In genomic region chr6:161455848-161456247, GRCh38 we compare ENCODE assay signal across 32 cellular contexts.
"Had no signal": no experiment of that assay in that cellular context is flagged by ENCODE, and none has a peak within 500 bp of the region (broad histone marks: within the 10 kb centered on the region; RNA-seq: fewer than 3 reads in every experiment).

No MANE protein-coding gene starts in this region.

- H3K27me3 ChIP-seq: adrenal gland, body of pancreas, esophagus squamous epithelium, gastroesophageal sphincter, heart right ventricle had no signal

- H3K36me3 ChIP-seq: adrenal gland, esophagus squamous epithelium, gastroesophageal sphincter, heart right ventricle had no signal

- H3K9me3 ChIP-seq: adrenal gland, body of pancreas, esophagus squamous epithelium, gastroesophageal sphincter, heart right ventricle had no signal

- H3K36me3 Mint-ChIP-seq: activated CD4-positive, alpha-beta memory T cell treated with anti-CD3 and anti-CD28 coated beads for 36 hours; activated CD8-positive, alpha-beta memory T cell treated with anti-CD3 and anti-CD28 coated beads, Interleukin-2, amount 10 ng/mL, durations not matched to agents 7 days and 5 days; activated naive CD4-positive, alpha-beta T cell treated with anti-CD3 and anti-CD28 coated beads, Interleukin-2, amount 50 U/mL, for 24 hours; activated naive CD8-positive, alpha-beta T cell treated with anti-CD3 and anti-CD28 coated beads for 36 hours had no signal

- H3K9me3 Mint-ChIP-seq: activated CD4-positive, alpha-beta memory T cell treated with anti-CD3 and anti-CD28 coated beads for 36 hours; activated CD4-positive, alpha-beta T cell treated with anti-CD3 and anti-CD28 coated beads, Interleukin-2, amount 10 ng/mL, durations not matched to agents 24 days and 14 days; activated naive CD4-positive, alpha-beta T cell treated with anti-CD3 and anti-CD28 coated beads for 36 hours; activated naive CD4-positive, alpha-beta T cell treated with anti-CD3 and anti-CD28 coated beads, Interleukin-2, amount 50 U/mL, for 24 hours; activated naive CD8-positive, alpha-beta T cell treated with anti-CD3 and anti-CD28 coated beads for 36 hours; activated naive CD8-positive, alpha-beta T cell treated with anti-CD3 and anti-CD28 coated beads, Interleukin-2, amount 50 U/mL, for 24 hours; activated T-helper 1 cell treated with anti-CD3 and anti-CD28 coated beads, Interleukin-12 subunit alpha, Interleukin-12 subunit beta, Interleukin-2, Interleukin-4 antibody, amounts not matched to agents 30 ng/mL and 10 ng/mL and 1 ng/mL, durations not matched to agents 14 hours and 24 hours and 36 hours; activated T-helper 2 cell treated with anti-CD3 and anti-CD28 coated beads, Interferon-gamma antibody, Interleukin-2, Interleukin-4, amounts not matched to agents 10 μg/mL and 5 μg/mL and 100 μg/mL, durations not matched to agents 14 hours and 24 hours and 36 hours; effector memory CD8-positive, alpha-beta T cell had no signal

- H3K4me1 Mint-ChIP-seq: activated CD4-positive, alpha-beta T cell treated with anti-CD3 and anti-CD28 coated beads for 36 hours had no signal

- H3K4me3 Mint-ChIP-seq: activated CD4-positive, alpha-beta memory T cell treated with anti-CD3 and anti-CD28 coated beads for 36 hours; activated CD4-positive, alpha-beta T cell treated with anti-CD3 and anti-CD28 coated beads for 36 hours; activated CD4-positive, alpha-beta T cell treated with anti-CD3 and anti-CD28 coated beads, Interleukin-2, amount 10 ng/mL, durations not matched to agents 24 days and 14 days; activated CD8-positive, alpha-beta memory T cell treated with anti-CD3 and anti-CD28 coated beads, Interleukin-2, amount 10 ng/mL, durations not matched to agents 7 days and 5 days; activated CD8-positive, alpha-beta T cell treated with anti-CD3 and anti-CD28 coated beads, Interleukin-2, amount 10 ng/mL, durations not matched to agents 7 days and 5 days; activated naive CD4-positive, alpha-beta T cell treated with anti-CD3 and anti-CD28 coated beads for 36 hours; activated naive CD4-positive, alpha-beta T cell treated with anti-CD3 and anti-CD28 coated beads, Interleukin-2, amount 50 U/mL, for 24 hours; activated naive CD8-positive, alpha-beta T cell treated with anti-CD3 and anti-CD28 coated beads for 36 hours; activated naive CD8-positive, alpha-beta T cell treated with anti-CD3 and anti-CD28 coated beads, Interleukin-2, amount 50 U/mL, for 24 hours; activated T-helper 1 cell treated with anti-CD3 and anti-CD28 coated beads, Interleukin-12 subunit alpha, Interleukin-12 subunit beta, Interleukin-2, Interleukin-4 antibody, amounts not matched to agents 30 ng/mL and 10 ng/mL and 1 ng/mL, durations not matched to agents 14 hours and 24 hours and 36 hours; effector memory CD8-positive, alpha-beta T cell had no signal

- H3K27me3 Mint-ChIP-seq: activated CD4-positive, alpha-beta memory T cell treated with anti-CD3 and anti-CD28 coated beads for 36 hours; activated CD4-positive, alpha-beta T cell treated with anti-CD3 and anti-CD28 coated beads for 36 hours; activated CD4-positive, alpha-beta T cell treated with anti-CD3 and anti-CD28 coated beads, Interleukin-2, amount 10 ng/mL, durations not matched to agents 24 days and 14 days; activated naive CD4-positive, alpha-beta T cell treated with anti-CD3 and anti-CD28 coated beads, Interleukin-2, amount 50 U/mL, for 24 hours; activated naive CD8-positive, alpha-beta T cell treated with anti-CD3 and anti-CD28 coated beads for 36 hours; activated naive CD8-positive, alpha-beta T cell treated with anti-CD3 and anti-CD28 coated beads, Interleukin-2, amount 50 U/mL, for 24 hours; effector memory CD8-positive, alpha-beta T cell had no signal

- DNase-seq: activated CD4-positive, alpha-beta memory T cell treated with anti-CD3 and anti-CD28 coated beads for 36 hours; activated CD4-positive, alpha-beta T cell treated with anti-CD3 and anti-CD28 coated beads for 36 hours; activated CD4-positive, alpha-beta T cell treated with anti-CD3 and anti-CD28 coated beads, Interleukin-2, amount 10 ng/mL, durations not matched to agents 24 days and 14 days; activated CD4-positive, CD25-positive, alpha-beta regulatory T cell; activated CD4-positive, CD25-positive, alpha-beta regulatory T cell treated with anti-CD3 and anti-CD28 coated beads, Interleukin-2, amount 50 U/mL, for 72 hours; activated CD8-positive, alpha-beta memory T cell treated with anti-CD3 and anti-CD28 coated beads, Interleukin-2, amount 10 ng/mL, durations not matched to agents 7 days and 5 days; activated CD8-positive, alpha-beta memory T cell treated with anti-CD3 and anti-CD28 coated beads, Interleukin-2, amount 50 U/mL, for 4 hours; activated CD8-positive, alpha-beta T cell treated with anti-CD3 and anti-CD28 coated beads, Interleukin-2, amount 10 ng/mL, durations not matched to agents 7 days and 5 days; activated effector memory CD4-positive, alpha-beta T cell treated with anti-CD3 and anti-CD28 coated beads, Interleukin-2, amount 50 U/mL, for 16 hours; activated naive CD4-positive, alpha-beta T cell treated with anti-CD3 and anti-CD28 coated beads for 36 hours; activated naive CD8-positive, alpha-beta T cell treated with anti-CD3 and anti-CD28 coated beads for 36 hours; activated naive CD8-positive, alpha-beta T cell treated with anti-CD3 and anti-CD28 coated beads, Interleukin-2, amount 50 U/mL, for 24 hours; activated T-cell treated with anti-CD3 and anti-CD28 coated beads, Interleukin-2, amount 50 U/mL, for 1 hour; activated T-cell treated with anti-CD3 and anti-CD28 coated beads, Interleukin-2, amount 50 U/mL, for 48 hours; adrenal gland; amygdala; aorta; body of pancreas; caudate nucleus; cortex of kidney; dermis blood vessel endothelial cell; effector CD4-positive, alpha-beta T cell; effector memory CD8-positive, alpha-beta T cell; esophagus squamous epithelium; foreskin melanocyte; heart right ventricle; T-helper 2 cell had no signal

- H3K27ac ChIP-seq: adrenal gland, body of pancreas, epithelial cell of prostate, esophagus squamous epithelium, gastroesophageal sphincter, heart right ventricle had no signal

- H3K27ac Mint-ChIP-seq: activated CD4-positive, alpha-beta memory T cell treated with anti-CD3 and anti-CD28 coated beads for 36 hours; activated CD4-positive, alpha-beta T cell treated with anti-CD3 and anti-CD28 coated beads for 36 hours; activated CD4-positive, alpha-beta T cell treated with anti-CD3 and anti-CD28 coated beads, Interleukin-2, amount 10 ng/mL, durations not matched to agents 24 days and 14 days; activated CD8-positive, alpha-beta memory T cell treated with anti-CD3 and anti-CD28 coated beads, Interleukin-2, amount 10 ng/mL, durations not matched to agents 7 days and 5 days; activated CD8-positive, alpha-beta T cell treated with anti-CD3 and anti-CD28 coated beads, Interleukin-2, amount 10 ng/mL, durations not matched to agents 7 days and 5 days; activated naive CD4-positive, alpha-beta T cell treated with anti-CD3 and anti-CD28 coated beads for 36 hours; activated naive CD4-positive, alpha-beta T cell treated with anti-CD3 and anti-CD28 coated beads, Interleukin-2, amount 50 U/mL, for 24 hours; activated naive CD8-positive, alpha-beta T cell treated with anti-CD3 and anti-CD28 coated beads for 36 hours; activated naive CD8-positive, alpha-beta T cell treated with anti-CD3 and anti-CD28 coated beads, Interleukin-2, amount 50 U/mL, for 24 hours; activated T-helper 1 cell treated with anti-CD3 and anti-CD28 coated beads, Interleukin-12 subunit alpha, Interleukin-12 subunit beta, Interleukin-2, Interleukin-4 antibody, amounts not matched to agents 30 ng/mL and 10 ng/mL and 1 ng/mL, durations not matched to agents 14 hours and 24 hours and 36 hours; activated T-helper 2 cell treated with anti-CD3 and anti-CD28 coated beads, Interferon-gamma antibody, Interleukin-2, Interleukin-4, amounts not matched to agents 10 μg/mL and 5 μg/mL and 100 μg/mL, durations not matched to agents 14 hours and 24 hours and 36 hours; effector memory CD8-positive, alpha-beta T cell had no signal

- H3K4me3 ChIP-seq: adrenal gland, body of pancreas, esophagus squamous epithelium, gastroesophageal sphincter, heart right ventricle had no signal

- H3K4me1 ChIP-seq: adrenal gland, body of pancreas, esophagus squamous epithelium, gastroesophageal sphincter, heart right ventricle had no signal

- ATAC-seq: activated CD4-positive, alpha-beta T cell treated with anti-CD3 and anti-CD28 coated beads for 36 hours; activated CD8-positive, alpha-beta memory T cell treated with anti-CD3 and anti-CD28 coated beads, Interleukin-2, amount 10 ng/mL, durations not matched to agents 7 days and 5 days; activated CD8-positive, alpha-beta T cell treated with anti-CD3 and anti-CD28 coated beads, Interleukin-2, amount 10 ng/mL, durations not matched to agents 7 days and 5 days; activated naive CD8-positive, alpha-beta T cell treated with anti-CD3 and anti-CD28 coated beads, Interleukin-2, amount 50 U/mL, for 24 hours; body of pancreas; effector memory CD8-positive, alpha-beta T cell; gastroesophageal sphincter; heart right ventricle had no signal
